ENCODE assay signal across 7 cellular contexts in genomic region chr3:162598500-162598899, GRCh38.
DNase-seq lines count a peak whose midpoint lies in the region; TF ChIP-seq lines count a peak whose summit lies in the region.
"Not testable (repeated sequence)": the region's sequence is repeated elsewhere in the genome, so short reads cannot be mapped to it uniquely, and the experiment has no call there.

No MANE protein-coding gene starts in this region.

- H3K9me3 ChIP-seq in Loucy (ENCODE audit: insufficient read depth, low read depth, low read length); mesodermal cell (ENCODE audit: control insufficient read depth, low read length): not testable (repeated sequence)

- not testable (repeated sequence) for H3F3A ChIP-seq in Loucy (ENCODE audit: low read depth)

- peak overlapping the region; percentile 6 for H3K27ac ChIP-seq in mesodermal cell (ENCODE audit: low read depth, low read length, severe bottlenecking)

- H3K27me3 ChIP-seq in Loucy (ENCODE audit: insufficient read depth, low read length, poor library complexity, severe bottlenecking): not testable (repeated sequence)

- DNase-seq in ELF-1 (ENCODE audit: low read depth, low spot score): peak; percentile 27
- DNase-seq in NCI-H2029 treated with DMSO at 0.1 percent for 48 hours (lab: John Stamatoyannopoulos, UW): peak; percentile 57
- DNase-seq in NCI-H510A treated with DMSO at 0.1 percent for 48 hours (lab: John Stamatoyannopoulos, UW): peak; percentile 50
- peak; percentile 4 for DNase-seq in SHP77 treated with DMSO at 0.1 percent for 48 hours (lab: John Stamatoyannopoulos, UW)
- peak; percentile 6 for DNase-seq in epithelial cell of esophagus (ENCODE audit: low read depth)

- H4K20me1 ChIP-seq in Loucy (ENCODE audit: insufficient read depth, low read length, poor library complexity, severe bottlenecking): not testable (repeated sequence)

- TF ChIP-seq CTCF in Loucy (conservative IDR thresholded peaks at IDR 0.05; ENCODE audit: low read length); epithelial cell of esophagus (IDR thresholded peaks at IDR 0.05; ENCODE audit: insufficient read depth, low read depth, low read length, missing control alignments): not testable (repeated sequence)

- not testable (repeated sequence) for H3K36me3 ChIP-seq in Loucy (ENCODE audit: insufficient read depth, low read length); mesodermal cell (ENCODE audit: control insufficient read depth, insufficient read depth, low read length)

- not testable (repeated sequence) for H3K4me3 ChIP-seq in Loucy (ENCODE audit: low read length, poor library complexity, severe bottlenecking); epithelial cell of esophagus (ENCODE audit: low read length); mesodermal cell (ENCODE audit: extremely low read depth, insufficient read depth, low read length, poor library complexity, severe bottlenecking)

- not testable (repeated sequence) for H3K9ac ChIP-seq in Loucy (ENCODE audit: low read depth, low read length, poor library complexity, severe bottlenecking)

- not testable (repeated sequence) for H3K79me2 ChIP-seq in Loucy (ENCODE audit: insufficient read depth, low read length)

- 48 to 52% methylated on average over 3 of the region's 4 CpGs for WGBS in mesodermal cell (ENCODE audit: insufficient coverage in 2 of 2), 2 experiments

- H3K9me2 ChIP-seq in Loucy (replicated peaks; ENCODE audit: low read depth, low read length): not testable (repeated sequence)

- not testable (repeated sequence) for H3K4me2 ChIP-seq in Loucy (ENCODE audit: low read depth, low read length, poor library complexity, severe bottlenecking)

- H3K4me1 ChIP-seq in Loucy (ENCODE audit: insufficient read depth, low read length, poor library complexity, severe bottlenecking): peaks cover 24% of the 10 kb centered on the region
- not testable (repeated sequence) for H3K4me1 ChIP-seq in mesodermal cell (ENCODE audit: control insufficient read depth, insufficient read depth, low read length, poor library complexity, severe bottlenecking)

- H2AFZ ChIP-seq in Loucy (ENCODE audit: low read length): peak overlapping the region; percentile 17; the same call in 1 of the 2 replicates

Comparison
In these comparisons a context has a peak if more than half of its experiments do, and no peak if none do; other contexts are left out.
1. DNase-seq: peak in every context shown above with its lines; median percentile 57 in NCI-H2029 treated with DMSO at 0.1 percent for 48 hours; 50 in NCI-H510A treated with DMSO at 0.1 percent for 48 hours; 27 in ELF-1; 6 in epithelial cell of esophagus; 4 in SHP77 treated with DMSO at 0.1 percent for 48 hours.